ENCODE assay signal across 21 cellular contexts in genomic region chr5:171868236-171868635, GRCh38.
"Had no signal": no experiment of that assay in that cellular context is flagged by ENCODE, and none has a peak within 500 bp of the region (broad histone marks: within the 10 kb centered on the region; RNA-seq: fewer than 3 reads in every experiment).

No MANE protein-coding gene starts in this region.

- H3K9me3 ChIP-seq: breast epithelium, lower lobe of right lung, suprapubic skin, tibial nerve had no signal

- H3K4me3 ChIP-seq: breast epithelium, hepatocyte, lower lobe of right lung, suprapubic skin, tibial nerve had no signal

- H3K27me3 ChIP-seq: breast epithelium, hepatocyte, suprapubic skin, tibial nerve had no signal

- H3K4me2 ChIP-seq: hepatocyte had no signal

- H3K27ac ChIP-seq: breast epithelium, epithelial cell of prostate, hepatocyte, lower lobe of right lung, suprapubic skin, tibial nerve had no signal

- H3K27ac Mint-ChIP-seq: progenitor cell of endocrine pancreas; stimulated activated naive CD8-positive, alpha-beta T cell treated with anti-CD3 and anti-CD28 coated beads, Interleukin-15, amount 100 ng/mL, for 72 hours had no signal

- DNase-seq: activated CD4-positive, alpha-beta T cell treated with anti-CD3 and anti-CD28 coated beads for 4 hours; activated CD4-positive, alpha-beta T cell treated with anti-CD3 and anti-CD28 coated beads, Interleukin-2, amount 50 U/mL, for 48 hours; activated CD4-positive, CD25-positive, alpha-beta regulatory T cell; activated effector memory CD4-positive, alpha-beta T cell treated with anti-CD3 and anti-CD28 coated beads, Interleukin-2, amount 50 U/mL, for 16 hours; activated naive CD4-positive, alpha-beta T cell treated with anti-CD3 and anti-CD28 coated beads, Interleukin-2, amount 50 U/mL, for 16 hours; anterior cingulate cortex; foreskin melanocyte; glutamatergic neuron; immature natural killer cell; lower lobe of right lung; naive thymus-derived CD4-positive, alpha-beta T cell; stimulated activated CD4-positive, alpha-beta T cell treated with anti-CD3 and anti-CD28 coated beads, Interleukin-1b, Interleukin-23, amount 100 ng/mL, for 48 hours; stimulated activated naive CD8-positive, alpha-beta T cell treated with anti-CD3 and anti-CD28 coated beads, Interleukin-15, amount 100 ng/mL, for 72 hours; T1000 had no signal

- H3K4me1 ChIP-seq: breast epithelium, lower lobe of right lung had no signal

- H3K9me3 Mint-ChIP-seq: immature natural killer cell; naive thymus-derived CD4-positive, alpha-beta T cell; neural crest cell; stimulated activated naive CD8-positive, alpha-beta T cell treated with anti-CD3 and anti-CD28 coated beads, Interleukin-15, amount 100 ng/mL, for 72 hours had no signal

- H2AFZ ChIP-seq: hepatocyte had no signal

- H3K36me3 ChIP-seq: breast epithelium had no signal

- H3K79me2 ChIP-seq: hepatocyte had no signal

- H3K4me3 Mint-ChIP-seq: immature natural killer cell; naive thymus-derived CD4-positive, alpha-beta T cell; neural crest cell; stimulated activated naive CD8-positive, alpha-beta T cell treated with anti-CD3 and anti-CD28 coated beads, Interleukin-15, amount 100 ng/mL, for 72 hours had no signal

- H3K27me3 Mint-ChIP-seq: naive thymus-derived CD4-positive, alpha-beta T cell; progenitor cell of endocrine pancreas; stimulated activated naive CD8-positive, alpha-beta T cell treated with anti-CD3 and anti-CD28 coated beads, Interleukin-15, amount 100 ng/mL, for 72 hours had no signal
